Comparison of ENCODE assay signal across 8 cellular contexts in the genomic region with DNA sequence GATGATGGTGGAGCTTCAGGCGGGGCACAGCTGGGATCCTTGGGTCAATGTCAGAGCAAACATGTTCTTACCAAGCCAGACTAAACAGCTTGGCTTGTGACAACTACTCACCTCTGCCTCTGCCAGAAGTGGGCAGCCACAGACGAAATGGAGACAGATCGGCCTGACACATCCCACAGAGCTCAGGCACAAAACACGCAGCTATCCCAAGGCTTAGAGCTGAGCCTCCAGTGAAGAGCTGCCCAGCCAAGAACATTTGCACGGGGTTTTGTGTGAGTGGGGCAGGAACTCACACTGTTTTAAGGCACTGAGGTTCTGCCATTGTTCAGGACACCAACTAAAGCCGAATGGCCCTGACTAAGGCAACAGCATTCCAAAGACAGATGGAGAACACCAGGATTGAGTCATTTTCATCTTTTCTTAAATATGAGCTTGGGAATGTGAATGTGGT. TPM values are rescaled to one million over a fixed set of nuclear protein-coding genes. Genes with fewer than 3 reads are reported as not detected.
DNase-seq lines count a peak whose midpoint lies in the region; ATAC-seq and TF ChIP-seq lines count a peak whose summit lies in the region.

No MANE protein-coding gene starts in this region.

- H3K9ac ChIP-seq in skeletal muscle tissue (ENCODE audit: low read depth in 1 of 3, low read length in 3 of 3) = peak overlapping the region in 2 of 3 donors; percentile 16 to 47

- DNase-seq in H4 (ENCODE audit: low spot score) = peak; percentile 61
- peak; percentile 51 for DNase-seq in amniotic stem cell (lab: John Stamatoyannopoulos, UW)
- peak; percentile 61 for DNase-seq in right atrium auricular region (ENCODE audit: low spot score)
- no peak for DNase-seq in activated gamma-delta T cell treated with Interleukin-2 at 50 U/mL for 16 hours
- DNase-seq in ureter (ENCODE audit: low spot score) = no peak
- no peak for DNase-seq in NCI-H526 (lab: John Stamatoyannopoulos, UW)

- H3K27ac ChIP-seq in right atrium auricular region (peak overlapping the region; percentile 75 to 76), skeletal muscle tissue (ENCODE audit: low read depth, low read length) (peak overlapping the region; percentile 80)

- H3K9me3 ChIP-seq in right atrium auricular region = peaks cover 4 to 13% of the 10 kb centered on the region in 2 donors
- H3K9me3 ChIP-seq in skeletal muscle tissue (ENCODE audit: control insufficient read depth in 3 of 3, low read length in 3 of 3) = peaks cover 0 to 3% (median 2%) of the 10 kb centered on the region in 3 donors

- no peak for ATAC-seq in HG02981 (IDR thresholded peaks at IDR 0.05; ENCODE audit: unreplicated experiment)

- H3K4me1 ChIP-seq in right atrium auricular region = peaks cover 0 to 62% of the 10 kb centered on the region in 2 donors
- peaks cover 27 to 42% (median 38%) of the 10 kb centered on the region in 3 donors for H3K4me1 ChIP-seq in skeletal muscle tissue (ENCODE audit: control insufficient read depth in 3 of 3, insufficient read depth in 3 of 3, low read length in 3 of 3)

- H3K36me3 ChIP-seq in right atrium auricular region = no peaks in the 10 kb centered on the region
- no peaks in the 10 kb centered on the region for H3K36me3 ChIP-seq in skeletal muscle tissue (ENCODE audit: control insufficient read depth in 3 of 3, insufficient read depth in 3 of 3, low read length in 3 of 3)

- H3K4me3 ChIP-seq in right atrium auricular region (no peak overlapping the region), skeletal muscle tissue (ENCODE audit: low read length in 3 of 3) (peak overlapping the region in 1 of 3 donors; percentile 33)

- no peak for TF ChIP-seq CTCF in right atrium auricular region (IDR thresholded peaks at IDR 0.05)

- H3K27me3 ChIP-seq in right atrium auricular region (no peaks in the 10 kb centered on the region), skeletal muscle tissue (ENCODE audit: control insufficient read depth in 3 of 3, insufficient read depth in 3 of 3, low read length in 3 of 3) (peaks cover 9 to 31% (median 11%) of the 10 kb centered on the region in 3 donors)

RNA-seq across cellular contexts. Expression of gene PXDN, which starts 12.8 kb away (rescaled TPM):
- total RNA-seq in H4 (2014; rRNA removed; shearing (Covaris generic)) = 147 and 171 TPM in 2 replicates
- total RNA-seq in right atrium auricular region (10 to 100 TPM; 25.4 to 26.9 TPM), skeletal muscle tissue (106 TPM), ureter (20.2 TPM)

Comparison
In these comparisons a context has a peak if more than half of its experiments do, and no peak if none do; other contexts are left out.
1. DNase-seq: peak in H4 (single experiment), amniotic stem cell (single experiment) and right atrium auricular region (single experiment); none in activated gamma-delta T cell treated with Interleukin-2 at 50 U/mL for 16 hours (single experiment), ureter (single experiment) and NCI-H526 (0 of 2).